Comparison of ENCODE assay signal across 1 cellular context in genomic region chr12:95802482-95803264, GRCh38.
A peak's percentile ranks its signal among the peaks of the same experiment; 100 is the strongest.
TF ChIP-seq lines count a peak whose summit lies in the region.

No MANE protein-coding gene starts in this region.

TF ChIP-seq in HepG2, 621 proteins besides CTCF, POLR2A, EP300 and RAD21 (continued from another document and continues in another):
- TF ChIP-seq U2AF2 (IDR thresholded peaks at IDR 0.05; ENCODE audit: low read depth, low read length) = no peak
- TF ChIP-seq IRF2 (CRISPR knock-in tag; IDR thresholded peaks at IDR 0.05) = peak; percentile 74; the same call in 1 of the 2 replicates
- TF ChIP-seq ZNF512 (CRISPR knock-in tag; IDR thresholded peaks at IDR 0.05) = no peak
- no peak for TF ChIP-seq ZNF337 (CRISPR knock-in tag; IDR thresholded peaks at IDR 0.05; ENCODE audit: borderline replicate concordance, low read depth)
- TF ChIP-seq MTF2 (CRISPR knock-in tag; IDR thresholded peaks at IDR 0.05; ENCODE audit: borderline replicate concordance) = no peak
- no peak for TF ChIP-seq ESRRA (CRISPR knock-in tag; IDR thresholded peaks at IDR 0.05; ENCODE audit: low read depth)
- no peak for TF ChIP-seq POLR2G (IDR thresholded peaks at IDR 0.05; ENCODE audit: low read depth, low read length)
- TF ChIP-seq ZXDC (CRISPR knock-in tag; IDR thresholded peaks at IDR 0.05) = no peak
- TF ChIP-seq ZMYM3 (CRISPR knock-in tag; IDR thresholded peaks at IDR 0.05) = no peak
- TF ChIP-seq GLMP (CRISPR knock-in tag; IDR thresholded peaks at IDR 0.05; ENCODE audit: borderline replicate concordance) = no peak
- 0 out of 2 replicates have a peak, but pooled peaks have one; percentile 21 for TF ChIP-seq ZNF770 (CRISPR knock-in tag; IDR thresholded peaks at IDR 0.05)
- no peak for TF ChIP-seq ZZZ3 (CRISPR knock-in tag; IDR thresholded peaks at IDR 0.05; ENCODE audit: borderline replicate concordance)
- TF ChIP-seq ZNF18 (CRISPR knock-in tag; IDR thresholded peaks at IDR 0.05; ENCODE audit: insufficient replicate concordance) = no peak
- 0 out of 2 replicates have a peak, but pooled peaks have one; percentile 57 for TF ChIP-seq ZBTB25 (CRISPR knock-in tag; IDR thresholded peaks at IDR 0.05)
- TF ChIP-seq FOXJ3 (CRISPR knock-in tag; IDR thresholded peaks at IDR 0.05; ENCODE audit: borderline replicate concordance) = peak; percentile 71; the same call in 1 of the 2 replicates
- TF ChIP-seq AGO1 (IDR thresholded peaks at IDR 0.05; ENCODE audit: low read depth, low read length, poor library complexity, severe bottlenecking) = no peak
- no peak for TF ChIP-seq ZNF761 (CRISPR knock-in tag; conservative IDR thresholded peaks at IDR 0.05)
- TF ChIP-seq ATF6 (CRISPR knock-in tag; conservative IDR thresholded peaks at IDR 0.05) = no peak
- no peak for TF ChIP-seq NFE2L2 (IDR thresholded peaks at IDR 0.05; ENCODE audit: low read length)
- TF ChIP-seq TAF1 (CRISPR knock-in tag; IDR thresholded peaks at IDR 0.05) = no peak
- 0 out of 2 replicates have a peak, but pooled peaks have one; percentile 46 for TF ChIP-seq ZNF644 (CRISPR knock-in tag; IDR thresholded peaks at IDR 0.05; ENCODE audit: low read depth)
- TF ChIP-seq SYNCRIP (IDR thresholded peaks at IDR 0.05; ENCODE audit: insufficient read depth, low read depth, low read length) = no peak
- TF ChIP-seq DMAP1 (CRISPR knock-in tag; IDR thresholded peaks at IDR 0.05) = no peak
- TF ChIP-seq NAIF1 (CRISPR knock-in tag; IDR thresholded peaks at IDR 0.05; ENCODE audit: borderline replicate concordance) = no peak
- TF ChIP-seq FOSL1 (CRISPR knock-in tag; IDR thresholded peaks at IDR 0.05; ENCODE audit: borderline replicate concordance) = no peak
- TF ChIP-seq AHR (CRISPR knock-in tag; IDR thresholded peaks at IDR 0.05) = no peak
- TF ChIP-seq ZFP36 (IDR thresholded peaks at IDR 0.05; ENCODE audit: borderline replicate concordance, low read depth, low read length, partially characterized antibody) = no peak
- TF ChIP-seq XRCC5 (optimal IDR thresholded peaks at IDR 0.05; ENCODE audit: low read length) = no peak
- TF ChIP-seq PHF20 (CRISPR knock-in tag; IDR thresholded peaks at IDR 0.05) = no peak
- TF ChIP-seq ZNF276 (CRISPR knock-in tag; IDR thresholded peaks at IDR 0.05; ENCODE audit: low read depth) = no peak
- no peak for TF ChIP-seq ZSCAN31 (CRISPR knock-in tag; IDR thresholded peaks at IDR 0.05; ENCODE audit: low read depth)
- TF ChIP-seq RARA (CRISPR knock-in tag; IDR thresholded peaks at IDR 0.05) = peak; percentile 66; the same call in 1 of the 2 replicates
- TF ChIP-seq ZNF251 (CRISPR knock-in tag; IDR thresholded peaks at IDR 0.05) = no peak
- no peak for TF ChIP-seq PLRG1 (conservative IDR thresholded peaks at IDR 0.05)
- no peak for TF ChIP-seq CHCHD3 (CRISPR knock-in tag; IDR thresholded peaks at IDR 0.05)
- TF ChIP-seq IRF9 (CRISPR knock-in tag; IDR thresholded peaks at IDR 0.05; ENCODE audit: borderline replicate concordance) = no peak
- TF ChIP-seq ZNF878 (CRISPR knock-in tag; IDR thresholded peaks at IDR 0.05) = 0 out of 2 replicates have a peak, but pooled peaks have one; percentile 50
- TF ChIP-seq E2F5 (CRISPR knock-in tag; conservative IDR thresholded peaks at IDR 0.05) = no peak
- TF ChIP-seq KDM1A (CRISPR knock-in tag; IDR thresholded peaks at IDR 0.05) = no peak
- TF ChIP-seq FOXO1 (CRISPR knock-in tag; IDR thresholded peaks at IDR 0.05) = peak; percentile 35; the same call in 1 of the 2 replicates
- TF ChIP-seq ZBTB2 (CRISPR knock-in tag; IDR thresholded peaks at IDR 0.05; ENCODE audit: low read depth) = no peak
- TF ChIP-seq MLX (CRISPR knock-in tag; IDR thresholded peaks at IDR 0.05) = peak; percentile 35; the same call in 1 of the 2 replicates
- no peak for TF ChIP-seq ZNF674 (CRISPR knock-in tag; IDR thresholded peaks at IDR 0.05; ENCODE audit: low read depth)
